Comparison of ENCODE assay signal across 8 cellular contexts in genomic region chr4:6674500-6675149, GRCh38. TPM values are rescaled to one million over a fixed set of nuclear protein-coding genes. Genes with fewer than 3 reads are reported as not detected.
A peak's percentile ranks its signal among the peaks of the same experiment; 100 is the strongest.
DNase-seq lines count a peak whose midpoint lies in the region; ATAC-seq lines count a peak whose summit lies in the region.

No MANE protein-coding gene starts in this region.

- peak overlapping the region; percentile 71 for H3K27ac ChIP-seq in CD4-positive, alpha-beta memory T cell (ENCODE audit: low read depth, low read length)

- peaks cover 0 to 7% (median 2%) of the 10 kb centered on the region in 8 donors for H3K9me3 Mint-ChIP-seq in CD4-positive, alpha-beta memory T cell

- no peaks in the 10 kb centered on the region for H3K27me3 ChIP-seq in CD4-positive, alpha-beta memory T cell (ENCODE audit: insufficient read depth, low read length)

- intact Hi-C loops in CD4-positive, alpha-beta memory T cell (cut with micrococcal nuclease), result loop anchor here (1.0 to 2.0 kb wide), 11 partner anchors 10 to 394 kb away; partner anchors contain the start of genes BLOC1S4, GRPEL1, MRFAP1 and MRFAP1L1
- intact Hi-C loops in cardiac septum (cut with DNase I), result loop anchor here (2.0 to 10.0 kb wide), 2 partner anchors 34 to 100 kb away; partner anchors contain the start of genes MAN2B2 and MRFAP1L1

- no peaks in the 10 kb centered on the region for H3K9me3 ChIP-seq in CD4-positive, alpha-beta memory T cell (ENCODE audit: control insufficient read depth in 1 of 2, low read length in 2 of 2)

- POLR2A ChIA-PET in CD4-positive, alpha-beta memory T cell (lab: Charles Lee; ENCODE audit: partially characterized antibody), result interaction anchor here (0.6 to 17.1 kb wide), 27 partner anchors 10 to 409 kb away, joined by 3 to 1401 read pairs (median 5); partner anchors contain the start of genes BLOC1S4, GRPEL1, MAN2B2 and MRFAP1

- H3K4me1 Mint-ChIP-seq in CD4-positive, alpha-beta memory T cell, result peaks cover 41 to 66% (median 54%) of the 10 kb centered on the region in 4 donors

- DNase-seq in CD4-positive, alpha-beta memory T cell, result peak; percentile 74 to 85 (median 78)
- DNase-seq in OCI-M1 (lab: John Stamatoyannopoulos, UW), result peak; percentile 74
- DNase-seq in activated gamma-delta T cell treated with anti-CD3 and anti-CD28 coated beads, Interleukin-2, amount 50 U/mL, for 16 hours (ENCODE audit: low read depth), result peak; percentile 48
- peak; percentile 57 for DNase-seq in cardiac septum (ENCODE audit: low spot score)
- DNase-seq in renal cortical epithelial cell (ENCODE audit: low read depth), result peak; percentile 63
- DNase-seq in foreskin melanocyte, result no peak

- H3K27ac Mint-ChIP-seq in CD4-positive, alpha-beta memory T cell, result peak overlapping the region; percentile 94 to 98 (median 97)

- peaks cover 11% of the 10 kb centered on the region for H3K36me3 ChIP-seq in CD4-positive, alpha-beta memory T cell (ENCODE audit: insufficient read depth, low read length)

- H3K4me1 ChIP-seq in CD4-positive, alpha-beta memory T cell (ENCODE audit: insufficient read depth, low read length), result peaks cover 36% of the 10 kb centered on the region

- CTCF ChIA-PET in CD4-positive, alpha-beta memory T cell (lab: Charles Lee; ENCODE audit: partially characterized antibody), result interaction anchor here (0.7 to 7.6 kb wide), 21 partner anchors 10 to 409 kb away, joined by 3 to 189 read pairs (median 8); partner anchors contain the start of genes BLOC1S4, MRFAP1, MRFAP1L1 and S100P

- H3K36me3 Mint-ChIP-seq in CD4-positive, alpha-beta memory T cell, result peaks cover 42 to 50% of the 10 kb centered on the region in 2 donors

- H3K4me3 ChIP-seq in CD4-positive, alpha-beta memory T cell (ENCODE audit: low read length in 2 of 2), result peak overlapping the region; percentile 59 to 65

- peak overlapping the region; percentile 92 to 99 (median 98) for H3K4me3 Mint-ChIP-seq in CD4-positive, alpha-beta memory T cell

- H3K27me3 Mint-ChIP-seq in CD4-positive, alpha-beta memory T cell, result no peaks in the 10 kb centered on the region

- ATAC-seq in GM19372 (IDR thresholded peaks at IDR 0.05; ENCODE audit: low read depth, unreplicated experiment) (peak; percentile 44), HG03457 (IDR thresholded peaks at IDR 0.05; ENCODE audit: unreplicated experiment) (peak; percentile 19)

RNA-seq across cellular contexts. Expression of gene S100P, which starts 19.1 kb away (rescaled TPM):
- 1 to 10 TPM; 2.0 to 2.1 TPM for total RNA-seq in CD4-positive, alpha-beta memory T cell
- 1 to 10 TPM; 1.3 to 3.9 TPM for polyA plus RNA-seq in CD4-positive, alpha-beta memory T cell
- total RNA-seq in cardiac septum, result 2.8 TPM
- 0.17 TPM in 1 of 2 replicates, not detected in the other for total RNA-seq in renal cortical epithelial cell

RNA-seq across cellular contexts. Expression of gene MRFAP1, which starts 34.1 kb away (rescaled TPM):
- 100 to 1,000 TPM; 149 to 157 TPM for total RNA-seq in CD4-positive, alpha-beta memory T cell
- polyA plus RNA-seq in CD4-positive, alpha-beta memory T cell, result 100 to 1,000 TPM; 156 to 169 TPM
- total RNA-seq in cardiac septum (262 TPM), renal cortical epithelial cell (57.8 and 240 TPM in 2 replicates)

RNA-seq across cellular contexts. Expression of gene MRFAP1L1, which starts 35.0 kb away (rescaled TPM):
- 100 to 1,000 TPM; 127 to 134 TPM for total RNA-seq in CD4-positive, alpha-beta memory T cell
- 100 to 1,000 TPM; 132 to 147 TPM for polyA plus RNA-seq in CD4-positive, alpha-beta memory T cell
- total RNA-seq in cardiac septum, result 48.6 TPM
- total RNA-seq in renal cortical epithelial cell, result 43.8 and 109 TPM in 2 replicates

RNA-seq across cellular contexts. Expression of gene BLOC1S4, which starts 41.3 kb away (rescaled TPM):
- total RNA-seq in CD4-positive, alpha-beta memory T cell, result 10 to 100 TPM; 35.3 to 37.8 TPM
- 10 to 100 TPM; 72.6 to 76.2 TPM for polyA plus RNA-seq in CD4-positive, alpha-beta memory T cell
- total RNA-seq in cardiac septum, result 7.5 TPM
- 18.1 and 21.2 TPM in 2 replicates for total RNA-seq in renal cortical epithelial cell
